33 cellular contexts compared by ENCODE assay signal in the genomic region with DNA sequence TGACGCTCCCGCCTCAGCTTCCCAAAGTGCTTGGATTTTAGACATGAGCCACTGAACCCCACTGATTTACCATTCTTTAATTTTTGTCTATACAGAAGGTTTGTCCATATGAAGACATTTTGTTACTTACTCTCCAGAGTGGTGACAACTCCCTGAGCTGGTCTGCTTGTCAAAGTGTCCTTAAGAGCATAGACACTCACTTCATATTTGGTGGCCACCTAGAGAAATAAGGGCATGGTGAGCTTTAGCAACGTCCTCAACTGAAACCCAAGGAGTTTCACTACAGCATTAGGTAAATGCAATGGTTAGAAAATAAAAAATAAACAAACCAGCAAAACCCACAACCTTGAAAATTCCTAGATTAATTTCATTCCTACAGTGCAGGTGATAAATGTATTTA. TPM values are rescaled to one million over a fixed set of nuclear protein-coding genes. Genes with fewer than 3 reads are reported as not detected.
"Had no signal": no experiment of that assay in that cellular context is flagged by ENCODE, and none has a peak within 500 bp of the region (broad histone marks: within the 10 kb centered on the region; RNA-seq: fewer than 3 reads in every experiment).

No MANE protein-coding gene starts in this region.

- H3K27ac ChIP-seq: adrenal gland, foreskin keratinocyte, gastrocnemius medialis, WERI-Rb-1 had no signal

- H3K27me3 Mint-ChIP-seq: activated B cell treated with CpG ODN at 0.5 μM for 24 hours; activated CD8-positive, alpha-beta T cell treated with anti-CD3 and anti-CD28 coated beads for 36 hours; activated naive CD4-positive, alpha-beta T cell treated with anti-CD3 and anti-CD28 coated beads, Interleukin-2, amount 50 U/mL, for 24 hours; activated naive CD8-positive, alpha-beta T cell treated with anti-CD3 and anti-CD28 coated beads for 36 hours; activated naive CD8-positive, alpha-beta T cell treated with anti-CD3 and anti-CD28 coated beads, Interleukin-2, amount 50 U/mL, for 24 hours; activated T-helper 17 cell treated with anti-CD3 and anti-CD28 coated beads, Interleukin-2, amount 50 U/mL, for 72 hours; brain; central memory CD8-positive, alpha-beta T cell; effector memory CD8-positive, alpha-beta T cell; T-helper 17 cell had no signal

- H3K9me3 ChIP-seq: adrenal gland, esophagus muscularis mucosa, gastrocnemius medialis had no signal

- ATAC-seq: activated CD4-positive, CD25-positive, alpha-beta regulatory T cell treated with anti-CD3 and anti-CD28 coated beads, Interleukin-2, amount 50 U/mL, for 24 hours; activated CD8-positive, alpha-beta T cell treated with anti-CD3 and anti-CD28 coated beads for 36 hours; activated naive CD8-positive, alpha-beta T cell treated with anti-CD3 and anti-CD28 coated beads, Interleukin-2, amount 50 U/mL, for 24 hours; activated T-cell treated with anti-CD3 and anti-CD28 coated beads, Interleukin-2, amount 50 U/mL, for 4 hours; activated T-helper 17 cell treated with anti-CD3 and anti-CD28 coated beads, Interleukin-2, amount 50 U/mL, for 72 hours; effector memory CD8-positive, alpha-beta T cell; foreskin keratinocyte; gastrocnemius medialis; T-helper 17 cell had no signal

- H3K27ac Mint-ChIP-seq: activated B cell treated with CpG ODN at 0.5 μM for 24 hours; activated CD8-positive, alpha-beta T cell treated with anti-CD3 and anti-CD28 coated beads for 36 hours; activated naive CD4-positive, alpha-beta T cell treated with anti-CD3 and anti-CD28 coated beads for 36 hours; activated naive CD4-positive, alpha-beta T cell treated with anti-CD3 and anti-CD28 coated beads, Interleukin-2, amount 50 U/mL, for 24 hours; activated naive CD8-positive, alpha-beta T cell treated with anti-CD3 and anti-CD28 coated beads for 36 hours; activated naive CD8-positive, alpha-beta T cell treated with anti-CD3 and anti-CD28 coated beads, Interleukin-2, amount 50 U/mL, for 24 hours; activated T-helper 17 cell treated with anti-CD3 and anti-CD28 coated beads, Interleukin-2, amount 50 U/mL, for 72 hours; effector memory CD8-positive, alpha-beta T cell; T-helper 17 cell; T-helper 2 cell treated with Interferon-gamma antibody and Interleukin-4, amounts not matched to agents 5 μg/mL and 100 μg/mL, for 36 hours had no signal

- H3K4me1 Mint-ChIP-seq: activated B cell treated with CpG ODN at 0.5 μM for 24 hours; activated naive CD4-positive, alpha-beta T cell treated with anti-CD3 and anti-CD28 coated beads, Interleukin-2, amount 50 U/mL, for 24 hours; activated naive CD8-positive, alpha-beta T cell treated with anti-CD3 and anti-CD28 coated beads for 36 hours; activated naive CD8-positive, alpha-beta T cell treated with anti-CD3 and anti-CD28 coated beads, Interleukin-2, amount 50 U/mL, for 24 hours; activated T-helper 17 cell treated with anti-CD3 and anti-CD28 coated beads, Interleukin-2, amount 50 U/mL, for 72 hours; brain; central memory CD8-positive, alpha-beta T cell; T-helper 17 cell had no signal

- H3K9me3 Mint-ChIP-seq: activated CD8-positive, alpha-beta T cell treated with anti-CD3 and anti-CD28 coated beads for 36 hours; activated naive CD4-positive, alpha-beta T cell treated with anti-CD3 and anti-CD28 coated beads for 36 hours; activated naive CD4-positive, alpha-beta T cell treated with anti-CD3 and anti-CD28 coated beads, Interleukin-2, amount 50 U/mL, for 24 hours; activated naive CD8-positive, alpha-beta T cell treated with anti-CD3 and anti-CD28 coated beads for 36 hours; activated naive CD8-positive, alpha-beta T cell treated with anti-CD3 and anti-CD28 coated beads, Interleukin-2, amount 50 U/mL, for 24 hours; activated T-cell treated with anti-CD3 and anti-CD28 coated beads, Interleukin-2, amount 50 U/mL, for 4 hours; activated T-helper 17 cell treated with anti-CD3 and anti-CD28 coated beads, Interleukin-2, amount 50 U/mL, for 72 hours; brain; central memory CD8-positive, alpha-beta T cell; effector memory CD8-positive, alpha-beta T cell; T-helper 2 cell treated with Interferon-gamma antibody and Interleukin-4, amounts not matched to agents 5 μg/mL and 100 μg/mL, for 36 hours had no signal

- H3K36me3 ChIP-seq: WERI-Rb-1 had no signal

- DNase-seq: activated B cell treated with CpG ODN at 0.5 μM for 24 hours; activated CD4-positive, alpha-beta T cell treated with anti-CD3 and anti-CD28 coated beads for 48 hours; activated CD4-positive, alpha-beta T cell treated with anti-CD3 and anti-CD28 coated beads, Interleukin-2, amount 50 U/mL, for 1 hour; activated CD4-positive, alpha-beta T cell treated with anti-CD3 and anti-CD28 coated beads, Interleukin-2, amount 50 U/mL, for 48 hours; activated CD8-positive, alpha-beta memory T cell treated with anti-CD3 and anti-CD28 coated beads for 24 hours; activated CD8-positive, alpha-beta T cell treated with anti-CD3 and anti-CD28 coated beads for 36 hours; activated effector memory CD4-positive, alpha-beta T cell treated with Interleukin-2 at 50 U/mL for 16 hours; activated naive CD4-positive, alpha-beta T cell treated with anti-CD3 and anti-CD28 coated beads for 36 hours; activated naive CD8-positive, alpha-beta T cell treated with anti-CD3 and anti-CD28 coated beads for 36 hours; activated naive CD8-positive, alpha-beta T cell treated with anti-CD3 and anti-CD28 coated beads, Interleukin-2, amount 50 U/mL, for 24 hours; activated T-cell treated with anti-CD3 and anti-CD28 coated beads, Interleukin-2, amount 50 U/mL, for 4 hours; adrenal gland; amygdala; aorta; cortex of kidney; dermis blood vessel endothelial cell; effector CD4-positive, alpha-beta T cell; effector memory CD8-positive, alpha-beta T cell; erythroblast; foreskin keratinocyte; gastrocnemius medialis; glutamatergic neuron; T-helper 1 cell; T-helper 17 cell; T1000; WERI-Rb-1 had no signal

- H3K27me3 ChIP-seq: adrenal gland, esophagus muscularis mucosa, foreskin keratinocyte, gastrocnemius medialis had no signal

- H3K4me3 ChIP-seq: adrenal gland, esophagus muscularis mucosa, gastrocnemius medialis had no signal

- H3K4me1 ChIP-seq: adrenal gland, foreskin keratinocyte, gastrocnemius medialis had no signal

- H3K4me3 Mint-ChIP-seq: activated B cell treated with CpG ODN at 0.5 μM for 24 hours; activated CD8-positive, alpha-beta T cell treated with anti-CD3 and anti-CD28 coated beads for 36 hours; activated naive CD4-positive, alpha-beta T cell treated with anti-CD3 and anti-CD28 coated beads for 36 hours; activated naive CD4-positive, alpha-beta T cell treated with anti-CD3 and anti-CD28 coated beads, Interleukin-2, amount 50 U/mL, for 24 hours; activated naive CD8-positive, alpha-beta T cell treated with anti-CD3 and anti-CD28 coated beads for 36 hours; activated naive CD8-positive, alpha-beta T cell treated with anti-CD3 and anti-CD28 coated beads, Interleukin-2, amount 50 U/mL, for 24 hours; activated T-cell treated with anti-CD3 and anti-CD28 coated beads, Interleukin-2, amount 50 U/mL, for 4 hours; activated T-helper 17 cell treated with anti-CD3 and anti-CD28 coated beads, Interleukin-2, amount 50 U/mL, for 72 hours; brain; central memory CD8-positive, alpha-beta T cell; effector memory CD8-positive, alpha-beta T cell; T-helper 17 cell; T-helper 2 cell treated with Interferon-gamma antibody and Interleukin-4, amounts not matched to agents 5 μg/mL and 100 μg/mL, for 36 hours had no signal

RNA-seq across cellular contexts. Expression of gene FN1, which starts 57.8 kb away (rescaled TPM):
- total RNA-seq: activated B cell treated with CpG ODN at 0.5 μM for 24 hours had no signal
